In genomic region chr6:18567380-18567779, GRCh38 we compare ENCODE assay signal across 1 cellular context.
TF ChIP-seq lines count a peak whose summit lies in the region.

No MANE protein-coding gene starts in this region.

TF ChIP-seq in H1, 55 proteins besides CTCF, POLR2A, EP300 and RAD21 (continued from another document):
- TF ChIP-seq, protein P1, sequence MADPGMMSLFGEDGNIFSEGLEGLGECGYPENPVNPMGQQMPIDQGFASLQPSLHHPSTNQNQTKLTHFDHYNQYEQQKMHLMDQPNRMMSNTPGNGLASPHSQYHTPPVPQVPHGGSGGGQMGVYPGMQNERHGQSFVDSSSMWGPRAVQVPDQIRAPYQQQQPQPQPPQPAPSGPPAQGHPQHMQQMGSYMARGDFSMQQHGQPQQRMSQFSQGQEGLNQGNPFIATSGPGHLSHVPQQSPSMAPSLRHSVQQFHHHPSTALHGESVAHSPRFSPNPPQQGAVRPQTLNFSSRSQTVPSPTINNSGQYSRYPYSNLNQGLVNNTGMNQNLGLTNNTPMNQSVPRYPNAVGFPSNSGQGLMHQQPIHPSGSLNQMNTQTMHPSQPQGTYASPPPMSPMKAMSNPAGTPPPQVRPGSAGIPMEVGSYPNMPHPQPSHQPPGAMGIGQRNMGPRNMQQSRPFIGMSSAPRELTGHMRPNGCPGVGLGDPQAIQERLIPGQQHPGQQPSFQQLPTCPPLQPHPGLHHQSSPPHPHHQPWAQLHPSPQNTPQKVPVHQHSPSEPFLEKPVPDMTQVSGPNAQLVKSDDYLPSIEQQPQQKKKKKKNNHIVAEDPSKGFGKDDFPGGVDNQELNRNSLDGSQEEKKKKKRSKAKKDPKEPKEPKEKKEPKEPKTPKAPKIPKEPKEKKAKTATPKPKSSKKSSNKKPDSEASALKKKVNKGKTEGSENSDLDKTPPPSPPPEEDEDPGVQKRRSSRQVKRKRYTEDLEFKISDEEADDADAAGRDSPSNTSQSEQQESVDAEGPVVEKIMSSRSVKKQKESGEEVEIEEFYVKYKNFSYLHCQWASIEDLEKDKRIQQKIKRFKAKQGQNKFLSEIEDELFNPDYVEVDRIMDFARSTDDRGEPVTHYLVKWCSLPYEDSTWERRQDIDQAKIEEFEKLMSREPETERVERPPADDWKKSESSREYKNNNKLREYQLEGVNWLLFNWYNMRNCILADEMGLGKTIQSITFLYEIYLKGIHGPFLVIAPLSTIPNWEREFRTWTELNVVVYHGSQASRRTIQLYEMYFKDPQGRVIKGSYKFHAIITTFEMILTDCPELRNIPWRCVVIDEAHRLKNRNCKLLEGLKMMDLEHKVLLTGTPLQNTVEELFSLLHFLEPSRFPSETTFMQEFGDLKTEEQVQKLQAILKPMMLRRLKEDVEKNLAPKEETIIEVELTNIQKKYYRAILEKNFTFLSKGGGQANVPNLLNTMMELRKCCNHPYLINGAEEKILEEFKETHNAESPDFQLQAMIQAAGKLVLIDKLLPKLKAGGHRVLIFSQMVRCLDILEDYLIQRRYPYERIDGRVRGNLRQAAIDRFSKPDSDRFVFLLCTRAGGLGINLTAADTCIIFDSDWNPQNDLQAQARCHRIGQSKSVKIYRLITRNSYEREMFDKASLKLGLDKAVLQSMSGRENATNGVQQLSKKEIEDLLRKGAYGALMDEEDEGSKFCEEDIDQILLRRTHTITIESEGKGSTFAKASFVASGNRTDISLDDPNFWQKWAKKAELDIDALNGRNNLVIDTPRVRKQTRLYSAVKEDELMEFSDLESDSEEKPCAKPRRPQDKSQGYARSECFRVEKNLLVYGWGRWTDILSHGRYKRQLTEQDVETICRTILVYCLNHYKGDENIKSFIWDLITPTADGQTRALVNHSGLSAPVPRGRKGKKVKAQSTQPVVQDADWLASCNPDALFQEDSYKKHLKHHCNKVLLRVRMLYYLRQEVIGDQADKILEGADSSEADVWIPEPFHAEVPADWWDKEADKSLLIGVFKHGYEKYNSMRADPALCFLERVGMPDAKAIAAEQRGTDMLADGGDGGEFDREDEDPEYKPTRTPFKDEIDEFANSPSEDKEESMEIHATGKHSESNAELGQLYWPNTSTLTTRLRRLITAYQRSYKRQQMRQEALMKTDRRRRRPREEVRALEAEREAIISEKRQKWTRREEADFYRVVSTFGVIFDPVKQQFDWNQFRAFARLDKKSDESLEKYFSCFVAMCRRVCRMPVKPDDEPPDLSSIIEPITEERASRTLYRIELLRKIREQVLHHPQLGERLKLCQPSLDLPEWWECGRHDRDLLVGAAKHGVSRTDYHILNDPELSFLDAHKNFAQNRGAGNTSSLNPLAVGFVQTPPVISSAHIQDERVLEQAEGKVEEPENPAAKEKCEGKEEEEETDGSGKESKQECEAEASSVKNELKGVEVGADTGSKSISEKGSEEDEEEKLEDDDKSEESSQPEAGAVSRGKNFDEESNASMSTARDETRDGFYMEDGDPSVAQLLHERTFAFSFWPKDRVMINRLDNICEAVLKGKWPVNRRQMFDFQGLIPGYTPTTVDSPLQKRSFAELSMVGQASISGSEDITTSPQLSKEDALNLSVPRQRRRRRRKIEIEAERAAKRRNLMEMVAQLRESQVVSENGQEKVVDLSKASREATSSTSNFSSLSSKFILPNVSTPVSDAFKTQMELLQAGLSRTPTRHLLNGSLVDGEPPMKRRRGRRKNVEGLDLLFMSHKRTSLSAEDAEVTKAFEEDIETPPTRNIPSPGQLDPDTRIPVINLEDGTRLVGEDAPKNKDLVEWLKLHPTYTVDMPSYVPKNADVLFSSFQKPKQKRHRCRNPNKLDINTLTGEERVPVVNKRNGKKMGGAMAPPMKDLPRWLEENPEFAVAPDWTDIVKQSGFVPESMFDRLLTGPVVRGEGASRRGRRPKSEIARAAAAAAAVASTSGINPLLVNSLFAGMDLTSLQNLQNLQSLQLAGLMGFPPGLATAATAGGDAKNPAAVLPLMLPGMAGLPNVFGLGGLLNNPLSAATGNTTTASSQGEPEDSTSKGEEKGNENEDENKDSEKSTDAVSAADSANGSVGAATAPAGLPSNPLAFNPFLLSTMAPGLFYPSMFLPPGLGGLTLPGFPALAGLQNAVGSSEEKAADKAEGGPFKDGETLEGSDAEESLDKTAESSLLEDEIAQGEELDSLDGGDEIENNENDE (IDR thresholded peaks at IDR 0.05; ENCODE audit: insufficient replicate concordance, low read length), result no peak
- TF ChIP-seq BACH1 (IDR thresholded peaks at IDR 0.05; ENCODE audit: low read length) (0 out of 2 replicates have a peak, but pooled peaks have one; percentile 7), SAP30 (IDR thresholded peaks at IDR 0.05; ENCODE audit: insufficient read depth, insufficient replicate concordance, low read length) (no peak), RBBP5 (IDR thresholded peaks at IDR 0.05; ENCODE audit: borderline replicate concordance, low read depth, low read length) (no peak)
